In genomic region chr3:81435050-81435449, GRCh38 we compare ENCODE assay signal across 23 cellular contexts.
DNase-seq lines count a peak whose midpoint lies in the region; ATAC-seq, FAIRE-seq and TF ChIP-seq lines count a peak whose summit lies in the region.
"Had no signal": no experiment of that assay in that cellular context is flagged by ENCODE, and none has a peak within 500 bp of the region (broad histone marks: within the 10 kb centered on the region; RNA-seq: fewer than 3 reads in every experiment).

No MANE protein-coding gene starts in this region.

- no peak overlapping the region for H3K9ac ChIP-seq in astrocyte (ENCODE audit: low read length)
- H3K9ac ChIP-seq: BLaER1 had no signal

- H3K36me3 ChIP-seq in astrocyte (ENCODE audit: insufficient read depth, low read length) (no peaks in the 10 kb centered on the region), small intestine (ENCODE audit: control insufficient read depth in 2 of 2, insufficient read depth in 2 of 2, low read length in 2 of 2) (no peaks in the 10 kb centered on the region)
- H3K36me3 ChIP-seq: BLaER1, HAP-1 had no signal

- 9 to 47% (median 26%) methylated on average over 1 of the region's 1 CpG for WGBS in small intestine, 3 donors

- no peaks in the 10 kb centered on the region for H3K27me3 Mint-ChIP-seq in astrocyte (ENCODE audit: low read depth, unreplicated experiment)
- H3K27me3 Mint-ChIP-seq: CD4-positive, CD25-positive, alpha-beta regulatory T cell had no signal

- no peak overlapping the region for H2AFZ ChIP-seq in astrocyte (ENCODE audit: low read depth, low read length)

- H3K27ac ChIP-seq in astrocyte (ENCODE audit: low read depth, low read length) (no peak overlapping the region), small intestine (ENCODE audit: low read depth in 1 of 2, low read length in 1 of 2) (no peak overlapping the region)
- H3K27ac ChIP-seq: 22Rv1, BLaER1, C4-2B had no signal

- H3K4me2 ChIP-seq in astrocyte (ENCODE audit: low read length): no peak overlapping the region
- H3K4me2 ChIP-seq: BLaER1 had no signal

- TF ChIP-seq CTCF in D721Med (IDR thresholded peaks at IDR 0.05; ENCODE audit: insufficient read depth, missing control alignments) (no peak), astrocyte (IDR thresholded peaks at IDR 0.05; ENCODE audit: insufficient read depth, low read depth, low read length) (no peak)

- no peaks in the 10 kb centered on the region for H3K4me1 Mint-ChIP-seq in astrocyte (ENCODE audit: low read depth, unreplicated experiment)
- H3K4me1 Mint-ChIP-seq: B cell; CD4-positive, CD25-positive, alpha-beta regulatory T cell had no signal

- no peak for ATAC-seq in GM21423 (IDR thresholded peaks at IDR 0.05; ENCODE audit: unreplicated experiment)
- ATAC-seq: CD8-positive, alpha-beta T cell; GM12878 had no signal

- no peaks in the 10 kb centered on the region for H3K36me3 Mint-ChIP-seq in astrocyte (ENCODE audit: low read depth, unreplicated experiment)
- H3K36me3 Mint-ChIP-seq: CD4-positive, CD25-positive, alpha-beta regulatory T cell; CD8-positive, alpha-beta T cell had no signal

- no peaks in the 10 kb centered on the region for H3K79me2 ChIP-seq in astrocyte (ENCODE audit: insufficient read depth, low read length)

- no peaks in the 10 kb centered on the region for H3K9me3 Mint-ChIP-seq in astrocyte (ENCODE audit: unreplicated experiment)
- H3K9me3 Mint-ChIP-seq: CD8-positive, alpha-beta T cell; HFFc6 had no signal

- H3K27me3 ChIP-seq in astrocyte (ENCODE audit: insufficient read depth, low read length) (no peaks in the 10 kb centered on the region), small intestine (ENCODE audit: control insufficient read depth in 2 of 2, insufficient read depth in 2 of 2, low read length in 2 of 2) (no peaks in the 10 kb centered on the region)
- H3K27me3 ChIP-seq: BLaER1 had no signal

- no peak overlapping the region for H3K27ac Mint-ChIP-seq in astrocyte (ENCODE audit: unreplicated experiment)
- H3K27ac Mint-ChIP-seq: B cell; CD4-positive, CD25-positive, alpha-beta regulatory T cell; CD8-positive, alpha-beta T cell had no signal

- no peak overlapping the region for H3K4me3 ChIP-seq in astrocyte (ENCODE audit: insufficient read depth, low read depth, low read length)
- H3K4me3 ChIP-seq in small intestine (ENCODE audit: low read depth in 1 of 2, low read length in 2 of 2): no peak overlapping the region
- H3K4me3 ChIP-seq: BLaER1, GM12878, HAP-1 had no signal

- TF ChIP-seq POLR2A in GM12891 (IDR thresholded peaks at IDR 0.05; ENCODE audit: low read depth, low read length): no peak

- no peaks in the 10 kb centered on the region for H3K9me3 ChIP-seq in astrocyte (ENCODE audit: insufficient read depth, low read depth, low read length)
- no peaks in the 10 kb centered on the region for H3K9me3 ChIP-seq in small intestine (ENCODE audit: control insufficient read depth, low read depth)
- H3K9me3 ChIP-seq: BLaER1, Caco-2, HAP-1 had no signal

- DNase-seq in D721Med (ENCODE audit: insufficient read length, low spot score): no peak
- DNase-seq in astrocyte (ENCODE audit: low read depth): peak; percentile 33
- peak; percentile 26 for DNase-seq in iris pigment epithelial cell (ENCODE audit: low read depth)
- DNase-seq in small intestine: peak; percentile 17
- no peak for DNase-seq in GM12891 (ENCODE audit: insufficient read length, low spot score)
- DNase-seq in SW480 (ENCODE audit: low spot score): no peak
- DNase-seq: Caco-2; CD4-positive, CD25-positive, alpha-beta regulatory T cell; CD8-positive, alpha-beta T cell; DMS153; EL; GDM1; GOT3; HFFc6 had no signal

- no peak overlapping the region for H3K4me3 Mint-ChIP-seq in astrocyte (ENCODE audit: unreplicated experiment)
- H3K4me3 Mint-ChIP-seq: B cell; CD4-positive, CD25-positive, alpha-beta regulatory T cell; CD8-positive, alpha-beta T cell; HFFc6 had no signal

- peak; percentile 60 for FAIRE-seq in D721Med (lab: Jason Lieb, UNC)
- no peak for FAIRE-seq in astrocyte (lab: Jason Lieb, UNC)
- FAIRE-seq in small intestine (lab: Jason Lieb, UNC): no peak
- no peak for FAIRE-seq in GM12891 (lab: Jason Lieb, UNC)
- FAIRE-seq: GM12878, GM18507, H54 had no signal

- H3K4me1 ChIP-seq in astrocyte (ENCODE audit: insufficient read depth, low read length) (no peaks in the 10 kb centered on the region), small intestine (ENCODE audit: control insufficient read depth in 2 of 2, insufficient read depth in 1 of 2, low read depth in 1 of 2, low read length in 1 of 2) (no peaks in the 10 kb centered on the region)
- H3K4me1 ChIP-seq: BLaER1, Caco-2 had no signal

- no peaks in the 10 kb centered on the region for H4K20me1 ChIP-seq in astrocyte (ENCODE audit: insufficient read depth, low read length)
- H4K20me1 ChIP-seq: BLaER1 had no signal

TF ChIP-seq in GM12891, 5 proteins besides CTCF, POLR2A, EP300 and RAD21:
- no peak for TF ChIP-seq POLR2AphosphoS5 (IDR thresholded peaks at IDR 0.05; ENCODE audit: low read depth, low read length)

Comparison
In these comparisons a context has a peak if more than half of its experiments do, and no peak if none do; other contexts are left out.
1. DNase-seq: peak in astrocyte (single experiment), iris pigment epithelial cell (single experiment) and small intestine (single experiment); none in D721Med (single experiment), GM12891 (single experiment) and SW480 (single experiment).